14 cellular contexts compared by ENCODE assay signal in the genomic region with DNA sequence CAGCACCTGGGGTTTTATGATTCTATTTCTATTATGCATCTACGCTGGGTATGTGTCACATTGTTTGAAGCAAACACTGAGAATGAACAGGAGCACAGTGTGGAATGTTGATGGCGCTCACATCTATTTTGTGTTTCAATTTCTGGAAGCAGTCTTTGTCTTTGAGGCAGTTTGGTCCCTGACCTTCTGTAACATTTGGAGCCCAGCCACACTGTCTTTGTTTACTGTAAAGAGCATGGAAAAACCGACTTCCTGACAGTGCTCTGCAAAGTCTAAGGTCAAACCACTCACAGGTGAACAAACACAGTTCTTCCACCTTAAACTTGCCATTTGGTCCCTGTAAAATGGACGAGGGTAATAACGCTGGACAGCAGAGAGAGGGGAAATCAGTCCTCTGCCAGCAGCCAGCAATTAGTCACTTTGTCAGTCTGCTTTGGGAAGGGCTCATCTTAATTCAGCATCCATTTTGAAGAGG.
A peak's percentile ranks its signal among the peaks of the same experiment; 100 is the strongest.
DNase-seq lines count a peak whose midpoint lies in the region; ATAC-seq, FAIRE-seq and TF ChIP-seq lines count a peak whose summit lies in the region.
"Had no signal": no experiment of that assay in that cellular context is flagged by ENCODE, and none has a peak within 500 bp of the region (broad histone marks: within the 10 kb centered on the region; RNA-seq: fewer than 3 reads in every experiment).

No MANE protein-coding gene starts in this region.

- no peaks in the 10 kb centered on the region for H3K9me3 ChIP-seq in HepG2 (ENCODE audit: low read length)
- H3K9me3 ChIP-seq: ovary, thyroid gland had no signal

- no peaks in the 10 kb centered on the region for H3K36me3 ChIP-seq in HepG2 (replicated peaks in 1 of 2; ENCODE audit: control insufficient read depth in 1 of 2, insufficient read depth in 2 of 2, low read length in 2 of 2)
- H3K36me3 ChIP-seq: ovary, thyroid gland had no signal

- peak overlapping the region; percentile 89 for H3K27ac Mint-ChIP-seq in WTC11
- H3K27ac Mint-ChIP-seq in activated naive CD8-positive, alpha-beta T cell treated with anti-CD3 and anti-CD28 coated beads for 36 hours, result no peak overlapping the region
- H3K27ac Mint-ChIP-seq: activated naive CD4-positive, alpha-beta T cell treated with anti-CD3 and anti-CD28 coated beads, Interleukin-2, amount 50 U/mL, for 24 hours; HFFc6 had no signal

- H3K36me3 Mint-ChIP-seq in WTC11, result no peaks in the 10 kb centered on the region
- H3K36me3 Mint-ChIP-seq in activated naive CD8-positive, alpha-beta T cell treated with anti-CD3 and anti-CD28 coated beads for 36 hours, result no peaks in the 10 kb centered on the region
- H3K36me3 Mint-ChIP-seq: activated naive CD4-positive, alpha-beta T cell treated with anti-CD3 and anti-CD28 coated beads, Interleukin-2, amount 50 U/mL, for 24 hours had no signal

- H3K4me1 ChIP-seq in HepG2 (ENCODE audit: insufficient read depth, low read length), result peaks cover 17% of the 10 kb centered on the region

- peak in 1 of 2 experiments; percentile 42; a peak in 1 of 4 replicates for TF ChIP-seq EP300 in HepG2 (IDR thresholded peaks at IDR 0.05; ENCODE audit: low read depth in 2 of 2, low read length in 2 of 2)
- TF ChIP-seq EP300 in HepG2 (CRISPR knock-in tag; IDR thresholded peaks at IDR 0.05; ENCODE audit: borderline replicate concordance), result no peak; the same call in 1 of the 2 replicates

- TF ChIP-seq CTCF in C4-2B (conservative IDR thresholded peaks at IDR 0.05) (no peak), WTC11 (IDR thresholded peaks at IDR 0.05) (no peak), HepG2 (CRISPR knock-in tag; IDR thresholded peaks at IDR 0.05) (no peak)

- H3K27ac ChIP-seq in C4-2B, result peak overlapping the region; percentile 3; the same call in 1 of the 2 replicates
- no peak overlapping the region for H3K27ac ChIP-seq in HepG2 (ENCODE audit: extremely low read length, insufficient read depth, low read length)
- H3K27ac ChIP-seq: ovary, SK-N-MC, thyroid gland had no signal

- no TSS peak for BruUV-seq in HepG2 (replicated peaks; lab: Mats Ljungman, UMichigan)

- peaks cover 33% of the 10 kb centered on the region for H3K4me1 Mint-ChIP-seq in WTC11
- peaks cover 3% of the 10 kb centered on the region for H3K4me1 Mint-ChIP-seq in activated naive CD8-positive, alpha-beta T cell treated with anti-CD3 and anti-CD28 coated beads for 36 hours
- H3K4me1 Mint-ChIP-seq: activated naive CD4-positive, alpha-beta T cell treated with anti-CD3 and anti-CD28 coated beads, Interleukin-2, amount 50 U/mL, for 24 hours had no signal

- CTCF ChIA-PET in WTC11 (lab: Charles Lee), result no interaction called here
- CTCF ChIA-PET in HepG2 (lab: Yijun Ruan, JAX; ENCODE audit: low intra/inter-chr PET ratio, low total read pairs), result no interaction called here

- no peak overlapping the region for H3K4me3 Mint-ChIP-seq in WTC11
- H3K4me3 Mint-ChIP-seq in activated naive CD8-positive, alpha-beta T cell treated with anti-CD3 and anti-CD28 coated beads for 36 hours, result no peak overlapping the region
- H3K4me3 Mint-ChIP-seq: activated naive CD4-positive, alpha-beta T cell treated with anti-CD3 and anti-CD28 coated beads, Interleukin-2, amount 50 U/mL, for 24 hours; HFFc6 had no signal

- H3K27me3 ChIP-seq in HepG2 (ENCODE audit: control insufficient read depth in 1 of 2, insufficient read depth in 2 of 2, low read length in 2 of 2), result no peaks in the 10 kb centered on the region; a peak in 1 of 5 replicates
- H3K27me3 ChIP-seq: ovary, thyroid gland had no signal

- in situ Hi-C loops in HepG2 (cut with HindIII; ENCODE audit: extremely low pct_ligation_motif_present, low pct_unique_long_range_greater_than_20kb), result no loop called here

- no peak overlapping the region for H3K4me3 ChIP-seq in HepG2 (replicated peaks in 1 of 3; ENCODE audit: insufficient read depth in 1 of 3, low read depth in 2 of 3, low read length in 3 of 3)
- H3K4me3 ChIP-seq: ovary, SK-N-MC, thyroid gland had no signal

- H3K9ac ChIP-seq in HepG2 (ENCODE audit: insufficient read depth, low read depth, low read length), result no peak overlapping the region

- H4K20me1 ChIP-seq in HepG2 (ENCODE audit: insufficient read depth, low read length), result no peaks in the 10 kb centered on the region

- peak; percentile 18 for FAIRE-seq in HepG2 (lab: Jason Lieb, UNC)

- no peak for TF ChIP-seq RAD21 in HepG2 (CRISPR knock-in tag; IDR thresholded peaks at IDR 0.05)

- intact Hi-C loops in HepG2 (cut with micrococcal nuclease; ENCODE audit: unreplicated experiment), result no loop called here

- WGBS in HepG2 (ENCODE audit: low lambda C conversion rate), result 0% methylated on average over 5 of the region's 5 CpGs

- TF ChIP-seq POLR2A in HepG2 (IDR thresholded peaks at IDR 0.05; ENCODE audit: insufficient read depth in 1 of 2, low read depth in 2 of 2, low read length in 2 of 2), result no peak

- no peaks in the 10 kb centered on the region for H3K79me2 ChIP-seq in HepG2 (ENCODE audit: insufficient read depth, low read length)

- POLR2A ChIA-PET in WTC11 (lab: Charles Lee), result no interaction called here
- POLR2A ChIA-PET in HepG2 (lab: Yijun Ruan, JAX), result no interaction called here

- H3K4me2 ChIP-seq in HepG2 (ENCODE audit: low read depth, low read length), result peak overlapping the region; percentile 16

- H2AFZ ChIP-seq in HepG2 (ENCODE audit: low read length), result no peak overlapping the region

- peak; percentile 21 to 90 (median 69) for DNase-seq in NCI-H1417 (lab: John Stamatoyannopoulos, UW)
- no peak for DNase-seq in WTC11 (ENCODE audit: low spot score)
- peak; percentile 74 for DNase-seq in HepG2 (ENCODE audit: low spot score)
- no peak for DNase-seq in effector CD4-positive, alpha-beta T cell
- DNase-seq in activated naive CD8-positive, alpha-beta T cell treated with anti-CD3 and anti-CD28 coated beads for 36 hours, result no peak
- DNase-seq: HFFc6, NCI-H1436, ovary had no signal

- peaks cover 3% of the 10 kb centered on the region; the same call in 1 of the 2 replicates for H3K9me3 Mint-ChIP-seq in WTC11
- H3K9me3 Mint-ChIP-seq in activated naive CD8-positive, alpha-beta T cell treated with anti-CD3 and anti-CD28 coated beads for 36 hours, result no peaks in the 10 kb centered on the region
- H3K9me3 Mint-ChIP-seq: HFFc6 had no signal

- no peaks in the 10 kb centered on the region for H3K27me3 Mint-ChIP-seq in WTC11 (ENCODE audit: low read depth)
- peaks cover 20% of the 10 kb centered on the region for H3K27me3 Mint-ChIP-seq in activated naive CD8-positive, alpha-beta T cell treated with anti-CD3 and anti-CD28 coated beads for 36 hours

- no peak for ATAC-seq in WTC11
- ATAC-seq in HepG2, result peak; percentile 97
- ATAC-seq in GM21619 (IDR thresholded peaks at IDR 0.05; ENCODE audit: unreplicated experiment), result no peak
- no peak for ATAC-seq in HG02588 (IDR thresholded peaks at IDR 0.05; ENCODE audit: unreplicated experiment)

TF ChIP-seq in WTC11, 78 proteins besides CTCF, POLR2A, EP300 and RAD21 (continues in another document):
- TF ChIP-seq RELA (CRISPR knock-in tag; IDR thresholded peaks at IDR 0.05; ENCODE audit: borderline replicate concordance) (no peak), SMAD3 (CRISPR knock-in tag; IDR thresholded peaks at IDR 0.05; ENCODE audit: borderline replicate concordance) (no peak), CREB1 (CRISPR knock-in tag; IDR thresholded peaks at IDR 0.05) (no peak), FOXJ3 (CRISPR knock-in tag; IDR thresholded peaks at IDR 0.05; ENCODE audit: borderline replicate concordance) (no peak), HMGA2 (CRISPR knock-in tag; IDR thresholded peaks at IDR 0.05) (no peak)

TF ChIP-seq in HepG2, 621 proteins besides CTCF, POLR2A, EP300 and RAD21 (continues in another document):
- no peak for TF ChIP-seq ZNF547 (CRISPR knock-in tag; IDR thresholded peaks at IDR 0.05)
- TF ChIP-seq, protein P1, sequence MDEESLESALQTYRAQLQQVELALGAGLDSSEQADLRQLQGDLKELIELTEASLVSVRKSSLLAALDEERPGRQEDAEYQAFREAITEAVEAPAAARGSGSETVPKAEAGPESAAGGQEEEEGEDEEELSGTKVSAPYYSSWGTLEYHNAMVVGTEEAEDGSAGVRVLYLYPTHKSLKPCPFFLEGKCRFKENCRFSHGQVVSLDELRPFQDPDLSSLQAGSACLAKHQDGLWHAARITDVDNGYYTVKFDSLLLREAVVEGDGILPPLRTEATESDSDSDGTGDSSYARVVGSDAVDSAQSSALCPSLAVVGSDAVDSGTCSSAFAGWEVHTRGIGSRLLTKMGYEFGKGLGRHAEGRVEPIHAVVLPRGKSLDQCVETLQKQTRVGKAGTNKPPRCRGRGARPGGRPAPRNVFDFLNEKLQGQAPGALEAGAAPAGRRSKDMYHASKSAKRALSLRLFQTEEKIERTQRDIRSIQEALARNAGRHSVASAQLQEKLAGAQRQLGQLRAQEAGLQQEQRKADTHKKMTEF (CRISPR knock-in tag; IDR thresholded peaks at IDR 0.05), result peak; percentile 49
- TF ChIP-seq NFE2L2 (IDR thresholded peaks at IDR 0.05; ENCODE audit: low read length), result no peak
- TF ChIP-seq, protein P2, sequence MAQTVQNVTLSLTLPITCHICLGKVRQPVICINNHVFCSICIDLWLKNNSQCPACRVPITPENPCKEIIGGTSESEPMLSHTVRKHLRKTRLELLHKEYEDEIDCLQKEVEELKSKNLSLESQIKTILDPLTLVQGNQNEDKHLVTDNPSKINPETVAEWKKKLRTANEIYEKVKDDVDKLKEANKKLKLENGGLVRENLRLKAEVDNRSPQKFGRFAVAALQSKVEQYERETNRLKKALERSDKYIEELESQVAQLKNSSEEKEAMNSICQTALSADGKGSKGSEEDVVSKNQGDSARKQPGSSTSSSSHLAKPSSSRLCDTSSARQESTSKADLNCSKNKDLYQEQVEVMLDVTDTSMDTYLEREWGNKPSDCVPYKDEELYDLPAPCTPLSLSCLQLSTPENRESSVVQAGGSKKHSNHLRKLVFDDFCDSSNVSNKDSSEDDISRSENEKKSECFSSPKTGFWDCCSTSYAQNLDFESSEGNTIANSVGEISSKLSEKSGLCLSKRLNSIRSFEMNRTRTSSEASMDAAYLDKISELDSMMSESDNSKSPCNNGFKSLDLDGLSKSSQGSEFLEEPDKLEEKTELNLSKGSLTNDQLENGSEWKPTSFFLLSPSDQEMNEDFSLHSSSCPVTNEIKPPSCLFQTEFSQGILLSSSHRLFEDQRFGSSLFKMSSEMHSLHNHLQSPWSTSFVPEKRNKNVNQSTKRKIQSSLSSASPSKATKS (CRISPR knock-in tag; IDR thresholded peaks at IDR 0.05), result no peak
- TF ChIP-seq U2AF2 (IDR thresholded peaks at IDR 0.05; ENCODE audit: low read depth, low read length), result no peak
- no peak for TF ChIP-seq KMT2B (CRISPR knock-in tag; IDR thresholded peaks at IDR 0.05)

Comparison
In these comparisons a context has a peak if more than half of its experiments do, and no peak if none do; other contexts are left out.
1. DNase-seq: peak in NCI-H1417 (3 of 3) and HepG2 (single experiment); none in WTC11 (single experiment), effector CD4-positive, alpha-beta T cell (single experiment) and activated naive CD8-positive, alpha-beta T cell treated with anti-CD3 and anti-CD28 coated beads for 36 hours (single experiment).